20 cellular contexts compared by ENCODE assay signal in the genomic region with DNA sequence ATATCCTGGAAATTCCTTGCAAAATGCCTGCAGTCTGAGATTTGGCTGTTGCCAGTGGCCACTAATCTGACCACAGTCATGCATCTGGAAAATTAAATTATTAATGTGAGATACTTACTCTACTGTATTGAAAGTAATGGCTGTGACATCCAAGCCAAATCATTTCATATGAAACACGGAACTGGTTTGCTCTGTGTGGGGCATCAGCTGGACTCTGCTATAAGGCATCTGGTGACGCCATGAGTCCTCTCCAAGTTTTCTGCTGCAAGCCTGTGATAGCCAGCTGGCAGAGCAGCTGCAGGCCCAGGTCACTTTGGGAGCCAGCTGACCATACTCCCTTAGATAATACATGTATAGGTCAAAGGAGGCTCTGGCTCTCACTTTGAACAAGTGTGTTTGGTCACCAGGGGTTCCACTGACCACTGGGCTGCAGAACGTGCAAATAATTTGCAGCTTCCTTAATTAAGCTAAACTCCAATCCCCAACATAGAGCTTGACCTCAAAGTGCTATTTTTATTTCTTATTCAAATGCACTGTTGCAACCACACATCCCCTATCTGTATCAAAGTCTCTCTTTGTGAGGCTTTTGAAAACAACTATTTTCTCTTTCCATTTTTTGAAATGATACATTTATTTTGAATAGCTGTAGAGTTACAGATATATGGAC.
A peak's percentile ranks its signal among the peaks of the same experiment; 100 is the strongest.
DNase-seq lines count a peak whose midpoint lies in the region; ATAC-seq and TF ChIP-seq lines count a peak whose summit lies in the region.
"Had no signal": no experiment of that assay in that cellular context is flagged by ENCODE, and none has a peak within 500 bp of the region (broad histone marks: within the 10 kb centered on the region; RNA-seq: fewer than 3 reads in every experiment).

No MANE protein-coding gene starts in this region.

- DNase-seq in AG08395 (ENCODE audit: low spot score) = peak; percentile 29
- peak; percentile 26 for DNase-seq in epidermal melanocyte (ENCODE audit: insufficient read length, low spot score)
- DNase-seq in iris pigment epithelial cell (ENCODE audit: low read depth) = peak; percentile 4
- no peak for DNase-seq in COLO668 (lab: John Stamatoyannopoulos, UW; ENCODE audit: unreplicated experiment)
- no peak for DNase-seq in GM13977 (ENCODE audit: low spot score)
- no peak for DNase-seq in stimulated activated CD4-positive, alpha-beta T cell treated with anti-CD3 and anti-CD28 coated beads, Interleukin-1b, Interleukin-23, amount 100 ng/mL, for 48 hours
- DNase-seq: activated CD4-positive, alpha-beta T cell treated with anti-CD3 and anti-CD28 coated beads for 4 hours; activated CD8-positive, alpha-beta memory T cell treated with anti-CD3 and anti-CD28 coated beads for 24 hours; activated naive CD4-positive, alpha-beta T cell treated with Interleukin-2 at 50 U/mL for 16 hours; activated T-cell treated with anti-CD3 and anti-CD28 coated beads, Interleukin-2, amount 50 U/mL, for 1 hour; amniotic stem cell; C1 segment of cervical spinal cord; Kasumi-1; NCI-H187; NCI-H2171 treated with DMSO at 0.1 percent for 48 hours; T-helper 2 cell; trophoblast cell had no signal

- in situ Hi-C loops in GM13977 (cut with MboI; ENCODE audit: low pct_unique_long_range_greater_than_20kb, low sequenced_read_pairs, unreplicated experiment) = no loop called here

- no peak for TF ChIP-seq CTCF in GM13977 (IDR thresholded peaks at IDR 0.05; ENCODE audit: extremely low read depth, insufficient read depth, missing control alignments)

- ATAC-seq in HG02588 (IDR thresholded peaks at IDR 0.05; ENCODE audit: unreplicated experiment) (peak; percentile 40), HG03139 (IDR thresholded peaks at IDR 0.05; ENCODE audit: unreplicated experiment) (no peak)
- ATAC-seq: A549 had no signal

Comparison
In these comparisons a context has a peak if more than half of its experiments do, and no peak if none do; other contexts are left out.
1. DNase-seq: peak in AG08395 (single experiment), epidermal melanocyte (single experiment) and iris pigment epithelial cell (single experiment); none in COLO668 (single experiment), GM13977 (single experiment) and stimulated activated CD4-positive, alpha-beta T cell treated with anti-CD3 and anti-CD28 coated beads, Interleukin-1b, Interleukin-23, amount 100 ng/mL, for 48 hours (single experiment).